Comparison of ENCODE assay signal across 15 cellular contexts in the genomic region with DNA sequence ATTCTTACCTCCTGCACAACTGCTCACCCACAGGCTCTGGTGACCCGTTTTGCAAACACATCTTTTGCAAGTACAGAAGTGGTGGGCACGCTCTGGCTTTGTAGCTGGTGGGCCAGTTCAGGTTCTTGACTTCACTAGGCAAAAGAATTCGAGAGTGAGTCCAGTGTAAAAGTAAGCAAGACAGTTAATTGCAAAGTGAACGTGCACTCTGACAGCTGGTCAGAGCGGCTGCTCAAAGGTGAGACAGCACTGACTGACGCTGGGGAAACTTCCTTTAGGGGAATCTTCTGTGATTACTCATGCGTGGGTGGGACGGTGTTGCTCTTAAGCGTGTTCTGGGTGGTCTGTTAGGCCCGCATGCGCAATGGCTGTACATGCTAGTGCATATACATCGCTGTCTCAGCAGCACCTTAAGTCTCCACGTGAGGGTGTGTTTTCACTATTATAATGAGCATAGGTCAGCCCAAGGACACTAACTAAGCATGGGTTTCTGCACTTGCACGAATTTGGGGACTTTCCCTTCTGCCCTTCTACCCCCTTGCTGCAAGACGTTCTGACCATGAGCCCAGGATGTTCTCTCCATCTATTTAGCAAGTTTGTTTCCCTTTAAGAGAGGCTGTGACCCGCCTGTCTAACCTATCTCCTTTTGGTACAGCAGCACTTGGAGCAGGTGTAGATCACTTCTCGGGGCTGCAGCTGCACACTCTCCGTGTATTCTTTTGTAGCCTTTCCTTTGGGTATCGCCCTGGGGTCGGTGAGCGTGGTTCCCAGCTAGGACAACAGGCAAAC. TPM values are rescaled to one million over a fixed set of nuclear protein-coding genes. Genes with fewer than 3 reads are reported as not detected.
A peak's percentile ranks its signal among the peaks of the same experiment; 100 is the strongest.
DNase-seq lines count a peak whose midpoint lies in the region; ATAC-seq and TF ChIP-seq lines count a peak whose summit lies in the region.
"Had no signal": no experiment of that assay in that cellular context is flagged by ENCODE, and none has a peak within 500 bp of the region (broad histone marks: within the 10 kb centered on the region; RNA-seq: fewer than 3 reads in every experiment).

No MANE protein-coding gene starts in this region.

- H3K9me3 ChIP-seq in testis = no peaks in the 10 kb centered on the region
- H3K9me3 ChIP-seq: psoas muscle had no signal

- H3K36me3 ChIP-seq in testis (ENCODE audit: low read depth, missing control alignments) = no peaks in the 10 kb centered on the region

- H3K36me3 Mint-ChIP-seq in activated T-cell treated with anti-CD3 and anti-CD28 coated beads, Interleukin-2, amount 50 U/mL, for 72 hours (ENCODE audit: insufficient read depth in 2 of 2) = no peaks in the 10 kb centered on the region
- no peaks in the 10 kb centered on the region for H3K36me3 Mint-ChIP-seq in activated T-cell treated with anti-CD3 and anti-CD28 coated beads, Interleukin-2, amount 50 U/mL, for 24 hours (ENCODE audit: low read depth)
- no peaks in the 10 kb centered on the region for H3K36me3 Mint-ChIP-seq in effector memory CD8-positive, alpha-beta T cell (ENCODE audit: insufficient read depth)
- H3K36me3 Mint-ChIP-seq: type B pancreatic cell had no signal

- no peaks in the 10 kb centered on the region for H3K27me3 ChIP-seq in testis

- peak; percentile 92 to 96 for ATAC-seq in activated T-cell treated with anti-CD3 and anti-CD28 coated beads, Interleukin-2, amount 50 U/mL, for 72 hours (replicated peaks in 1 of 2)
- peak; percentile 100 for ATAC-seq in effector memory CD8-positive, alpha-beta T cell (replicated peaks)
- ATAC-seq in Right ventricle myocardium inferior = no peak
- ATAC-seq: psoas muscle had no signal

- H3K27ac ChIP-seq in testis = no peak overlapping the region
- H3K27ac ChIP-seq: psoas muscle had no signal

- WGBS in testis, 2 donors = 23 to 24% methylated on average over 15 to 21 of the region's 21 CpGs

- H3K4me1 ChIP-seq in testis = peaks cover 3% of the 10 kb centered on the region
- H3K4me1 ChIP-seq: psoas muscle had no signal

- no peaks in the 10 kb centered on the region for H3K9me3 Mint-ChIP-seq in activated T-cell treated with anti-CD3 and anti-CD28 coated beads, Interleukin-2, amount 50 U/mL, for 72 hours
- no peaks in the 10 kb centered on the region for H3K9me3 Mint-ChIP-seq in activated T-cell treated with anti-CD3 and anti-CD28 coated beads, Interleukin-2, amount 50 U/mL, for 24 hours
- H3K9me3 Mint-ChIP-seq in effector memory CD8-positive, alpha-beta T cell = no peaks in the 10 kb centered on the region
- H3K9me3 Mint-ChIP-seq: T-helper 1 cell treated with Interleukin-12 subunit alpha and Interleukin-12 subunit beta and Interleukin-4 antibody, amounts not matched to agents 30 μg/mL and 1 μg/mL, for 36 hours; type B pancreatic cell had no signal

- DNase-seq in activated T-cell treated with anti-CD3 and anti-CD28 coated beads, Interleukin-2, amount 50 U/mL, for 72 hours = peak in 1 of 2 donors; percentile 26
- no peak for DNase-seq in activated T-cell treated with anti-CD3 and anti-CD28 coated beads, Interleukin-2, amount 50 U/mL, for 24 hours
- peak; percentile 17 for DNase-seq in OCI-M1 (lab: John Stamatoyannopoulos, UW)
- DNase-seq in effector memory CD8-positive, alpha-beta T cell = peak in 1 of 3 experiments; percentile 13
- DNase-seq in testis = peak; percentile 23
- no peak for DNase-seq in NCI-H774 (lab: John Stamatoyannopoulos, UW)
- DNase-seq in NOMO-1 treated with dmso at 0.1 percent for 144 hours (lab: John Stamatoyannopoulos, UW; ENCODE audit: unreplicated experiment) = no peak
- no peak for DNase-seq in Right ventricle myocardium inferior (ENCODE audit: missing footprints)
- DNase-seq: activated CD4-positive, alpha-beta T cell treated with anti-CD3 and anti-CD28 coated beads, Interleukin-2, amount 50 U/mL, for 4 hours; psoas muscle had no signal

- H3K4me1 Mint-ChIP-seq in activated T-cell treated with anti-CD3 and anti-CD28 coated beads, Interleukin-2, amount 50 U/mL, for 72 hours (ENCODE audit: low read depth) = peaks cover 4% of the 10 kb centered on the region
- H3K4me1 Mint-ChIP-seq in activated T-cell treated with anti-CD3 and anti-CD28 coated beads, Interleukin-2, amount 50 U/mL, for 24 hours (ENCODE audit: low read depth) = peaks cover 15% of the 10 kb centered on the region
- peaks cover 12 to 14% of the 10 kb centered on the region in 2 donors for H3K4me1 Mint-ChIP-seq in effector memory CD8-positive, alpha-beta T cell (ENCODE audit: low read depth in 2 of 2)

- H3K27ac Mint-ChIP-seq in activated T-cell treated with anti-CD3 and anti-CD28 coated beads, Interleukin-2, amount 50 U/mL, for 72 hours = no peak overlapping the region
- no peak overlapping the region for H3K27ac Mint-ChIP-seq in activated T-cell treated with anti-CD3 and anti-CD28 coated beads, Interleukin-2, amount 50 U/mL, for 24 hours
- no peak overlapping the region for H3K27ac Mint-ChIP-seq in effector memory CD8-positive, alpha-beta T cell
- H3K27ac Mint-ChIP-seq: T-helper 1 cell treated with Interleukin-12 subunit alpha and Interleukin-12 subunit beta and Interleukin-4 antibody, amounts not matched to agents 30 μg/mL and 1 μg/mL, for 36 hours; type B pancreatic cell had no signal

- intact Hi-C loops in testis (cut with DNase I; ENCODE audit: low total_unique reads) = no loop called here
- intact Hi-C loops in Right ventricle myocardium inferior (cut with DNase I) = no loop called here

- H3K4me3 ChIP-seq in testis = no peak overlapping the region
- H3K4me3 ChIP-seq: psoas muscle had no signal

- no peak for TF ChIP-seq POLR2A in testis (IDR thresholded peaks at IDR 0.05)

- H3K27me3 Mint-ChIP-seq in activated T-cell treated with anti-CD3 and anti-CD28 coated beads, Interleukin-2, amount 50 U/mL, for 72 hours (ENCODE audit: low read depth) = no peaks in the 10 kb centered on the region
- H3K27me3 Mint-ChIP-seq in activated T-cell treated with anti-CD3 and anti-CD28 coated beads, Interleukin-2, amount 50 U/mL, for 24 hours = peaks cover under 1% of the 10 kb centered on the region
- H3K27me3 Mint-ChIP-seq in effector memory CD8-positive, alpha-beta T cell = peaks cover 5 to 39% of the 10 kb centered on the region in 2 donors

- no peak for TF ChIP-seq CTCF in testis (IDR thresholded peaks at IDR 0.05)

- H3K4me3 Mint-ChIP-seq in activated T-cell treated with anti-CD3 and anti-CD28 coated beads, Interleukin-2, amount 50 U/mL, for 72 hours = peak overlapping the region in 1 of 2 donors; percentile 39
- H3K4me3 Mint-ChIP-seq in activated T-cell treated with anti-CD3 and anti-CD28 coated beads, Interleukin-2, amount 50 U/mL, for 24 hours = no peak overlapping the region
- H3K4me3 Mint-ChIP-seq in effector memory CD8-positive, alpha-beta T cell = peak overlapping the region; percentile 2 to 31
- H3K4me3 Mint-ChIP-seq: T-helper 1 cell treated with Interleukin-12 subunit alpha and Interleukin-12 subunit beta and Interleukin-4 antibody, amounts not matched to agents 30 μg/mL and 1 μg/mL, for 36 hours; type B pancreatic cell had no signal

RNA-seq across cellular contexts. Expression of a gene that starts 30.2 kb away (rescaled TPM):
- total RNA-seq in activated T-cell treated with anti-CD3 and anti-CD28 coated beads, Interleukin-2, amount 50 U/mL, for 72 hours = 1 to 10 TPM; 1.7 to 2.6 TPM
- total RNA-seq in testis (1 to 10 TPM; 1.3 to 1.7 TPM), Right ventricle myocardium inferior (6.5 TPM)
- 3.8 TPM for polyA plus RNA-seq in testis (ENCODE audit: insufficient read depth, low read depth, low replicate concordance)
- total RNA-seq: chondrocyte, epithelial cell of proximal tubule, H1 had no signal

RNA-seq across cellular contexts. Expression of a gene that starts 52.6 kb away (rescaled TPM):
- total RNA-seq in activated T-cell treated with anti-CD3 and anti-CD28 coated beads, Interleukin-2, amount 50 U/mL, for 72 hours = not detected
- 1 to 10 TPM in 1 of 2 donors, under 1 TPM in 1; 0.79 to 1.2 TPM for total RNA-seq in testis
- polyA plus RNA-seq in testis (ENCODE audit: insufficient read depth, low read depth, low replicate concordance) = 2.0 TPM
- 0.87 TPM for total RNA-seq in Right ventricle myocardium inferior
- total RNA-seq: chondrocyte, epithelial cell of proximal tubule, H1 had no signal
- polyA plus RNA-seq: H1 had no signal

RNA-seq across cellular contexts. Expression of a gene that starts 56.2 kb away (rescaled TPM):
- total RNA-seq in activated T-cell treated with anti-CD3 and anti-CD28 coated beads, Interleukin-2, amount 50 U/mL, for 72 hours = not detected
- total RNA-seq in testis (10 to 100 TPM; 18.7 to 23.8 TPM), Right ventricle myocardium inferior (not detected)
- 103 TPM for polyA plus RNA-seq in testis (ENCODE audit: insufficient read depth, low read depth, low replicate concordance)
- total RNA-seq: chondrocyte, epithelial cell of proximal tubule, H1, psoas muscle had no signal
- polyA plus RNA-seq: H1, psoas muscle had no signal

Comparison
In these comparisons a context has a peak if more than half of its experiments do, and no peak if none do; other contexts are left out.
1. DNase-seq: peak in OCI-M1 (single experiment) and testis (single experiment); none in activated T-cell treated with anti-CD3 and anti-CD28 coated beads, Interleukin-2, amount 50 U/mL, for 24 hours (single experiment), NCI-H774 (single experiment), NOMO-1 treated with dmso at 0.1 percent for 144 hours (single experiment) and Right ventricle myocardium inferior (single experiment).
2. RNA of a gene that starts 56.2 kb away (total RNA-seq): 18.7 to 23.8 TPM in testis; not detected in activated T-cell treated with anti-CD3 and anti-CD28 coated beads, Interleukin-2, amount 50 U/mL, for 72 hours and not detected in Right ventricle myocardium inferior (single experiment); every median in the first group is over 10 times any median in the second.